ENCODE assay signal across 19 cellular contexts in the genomic region with DNA sequence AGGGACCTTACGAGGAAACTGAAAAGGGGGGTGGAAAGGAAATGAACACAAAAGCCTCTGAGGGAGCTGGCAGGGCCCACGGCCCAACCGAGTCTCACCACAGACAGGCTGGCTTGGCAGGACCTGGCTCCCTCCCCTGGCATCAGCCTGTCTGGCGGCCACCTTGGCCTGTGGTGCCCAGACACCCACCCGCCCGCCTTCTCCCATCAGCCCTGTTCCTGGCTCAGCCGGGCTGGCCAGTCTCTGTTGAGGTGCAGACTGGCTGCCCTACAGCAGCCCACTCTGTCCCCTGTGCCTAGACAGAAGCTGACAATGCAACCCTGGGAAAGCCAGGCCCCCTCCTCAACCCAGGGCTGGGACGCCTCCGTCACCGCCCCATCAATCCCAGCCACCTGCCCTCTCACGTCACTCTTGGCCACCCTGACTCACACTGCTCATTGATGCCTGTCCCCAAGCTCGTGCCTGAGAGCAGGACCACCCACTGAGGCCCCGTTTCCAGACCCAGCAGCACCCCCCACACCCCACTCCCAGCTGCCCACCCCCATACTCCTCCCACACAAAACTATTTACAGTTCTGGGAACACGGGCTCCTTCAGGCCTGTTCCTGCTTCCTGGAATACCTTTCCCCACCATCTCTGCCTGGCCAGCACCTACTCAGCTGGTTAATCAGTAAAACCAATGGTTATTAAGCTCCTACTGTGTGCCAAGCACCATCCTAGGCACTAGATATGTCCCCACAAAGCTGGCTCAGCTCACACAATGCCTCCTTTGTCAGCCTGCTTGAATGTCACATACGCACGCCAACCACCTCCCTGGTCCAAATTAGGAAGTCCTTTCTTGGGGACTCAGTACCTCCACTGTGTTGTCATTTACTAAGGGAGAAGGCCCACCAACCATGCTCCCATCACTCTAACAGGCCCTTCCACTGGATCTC. TPM values are rescaled to one million over a fixed set of nuclear protein-coding genes. Genes with fewer than 3 reads are reported as not detected.
A peak's percentile ranks its signal among the peaks of the same experiment; 100 is the strongest.
DNase-seq lines count a peak whose midpoint lies in the region; ATAC-seq, FAIRE-seq and TF ChIP-seq lines count a peak whose summit lies in the region.
"Had no signal": no experiment of that assay in that cellular context is flagged by ENCODE, and none has a peak within 500 bp of the region (broad histone marks: within the 10 kb centered on the region; RNA-seq: fewer than 3 reads in every experiment).

No MANE protein-coding gene starts in this region.

- H3K27me3 ChIP-seq in astrocyte (ENCODE audit: insufficient read depth, low read length) (no peaks in the 10 kb centered on the region), HepG2 (ENCODE audit: control insufficient read depth in 1 of 2, insufficient read depth in 2 of 2, low read length in 2 of 2) (peaks cover 0 to 4% of the 10 kb centered on the region in 2 experiments; a peak in 1 of 5 replicates)
- H3K27me3 ChIP-seq: gastrocnemius medialis, thyroid gland had no signal

- H3K27me3 Mint-ChIP-seq in astrocyte (ENCODE audit: low read depth, unreplicated experiment) (no peaks in the 10 kb centered on the region), progenitor cell of endocrine pancreas (no peaks in the 10 kb centered on the region)
- peaks cover 17% of the 10 kb centered on the region for H3K27me3 Mint-ChIP-seq in T-helper 2 cell treated with Interferon-gamma antibody and Interleukin-4, amounts not matched to agents 5 μg/mL and 100 μg/mL, for 36 hours (ENCODE audit: low read depth)

- no peak overlapping the region for H3K4me3 ChIP-seq in astrocyte (ENCODE audit: insufficient read depth, low read depth, low read length)
- H3K4me3 ChIP-seq in HepG2 (replicated peaks in 1 of 3; ENCODE audit: insufficient read depth in 1 of 3, low read depth in 2 of 3, low read length in 3 of 3): no peak overlapping the region
- H3K4me3 ChIP-seq: gastrocnemius medialis, psoas muscle, thyroid gland had no signal

- H3K9me3 ChIP-seq in astrocyte (ENCODE audit: insufficient read depth, low read depth, low read length): no peaks in the 10 kb centered on the region
- no peaks in the 10 kb centered on the region for H3K9me3 ChIP-seq in HepG2 (ENCODE audit: low read length)
- H3K9me3 ChIP-seq: gastrocnemius medialis, psoas muscle, SK-N-SH, thyroid gland had no signal

- in situ Hi-C loops in G401 (cut with HindIII; ENCODE audit: low sequenced_read_pairs): no loop called here
- in situ Hi-C loops in HepG2 (cut with HindIII; ENCODE audit: extremely low pct_ligation_motif_present, low pct_unique_long_range_greater_than_20kb): no loop called here

- H3K4me1 ChIP-seq in astrocyte (ENCODE audit: insufficient read depth, low read length) (peaks cover 40% of the 10 kb centered on the region), HepG2 (ENCODE audit: insufficient read depth, low read length) (peaks cover 6% of the 10 kb centered on the region; the same call in 1 of the 2 replicates)

- WGBS in HepG2 (ENCODE audit: low lambda C conversion rate): 20% methylated on average over 10 of the region's 16 CpGs

- H3K4me1 Mint-ChIP-seq in astrocyte (ENCODE audit: low read depth, unreplicated experiment) (peaks cover 41% of the 10 kb centered on the region), progenitor cell of endocrine pancreas (ENCODE audit: low read depth) (peaks cover 3% of the 10 kb centered on the region)
- peaks cover 2% of the 10 kb centered on the region for H3K4me1 Mint-ChIP-seq in T-helper 2 cell treated with Interferon-gamma antibody and Interleukin-4, amounts not matched to agents 5 μg/mL and 100 μg/mL, for 36 hours (ENCODE audit: low read depth)
- H3K4me1 Mint-ChIP-seq: immature natural killer cell had no signal

- CTCF ChIA-PET in HepG2 (lab: Yijun Ruan, JAX; ENCODE audit: low intra/inter-chr PET ratio, low total read pairs): no interaction called here

- no peak for TF ChIP-seq EP300 in HepG2 (IDR thresholded peaks at IDR 0.05; ENCODE audit: low read depth in 2 of 2, low read length in 2 of 2)
- no peak for TF ChIP-seq EP300 in HepG2 (CRISPR knock-in tag; IDR thresholded peaks at IDR 0.05; ENCODE audit: borderline replicate concordance)

- H3K4me2 ChIP-seq in astrocyte (ENCODE audit: low read length) (no peak overlapping the region), HepG2 (ENCODE audit: low read depth, low read length) (no peak overlapping the region)
- H3K4me2 ChIP-seq: SK-N-SH had no signal

- peak overlapping the region; percentile 24 for H3K9ac ChIP-seq in astrocyte (ENCODE audit: low read length)
- no peak overlapping the region for H3K9ac ChIP-seq in HepG2 (ENCODE audit: insufficient read depth, low read depth, low read length)
- H3K9ac ChIP-seq: SK-N-SH had no signal

- no peak for ATAC-seq in HepG2
- ATAC-seq: gastrocnemius medialis had no signal

- H3K27ac ChIP-seq in astrocyte (ENCODE audit: low read depth, low read length) (no peak overlapping the region), HepG2 (ENCODE audit: extremely low read length, insufficient read depth, low read length) (no peak overlapping the region)
- H3K27ac ChIP-seq: gastrocnemius medialis, psoas muscle, thyroid gland had no signal

- POLR2A ChIA-PET in HepG2 (lab: Yijun Ruan, JAX): no interaction called here

- intact Hi-C loops in HepG2 (cut with micrococcal nuclease; ENCODE audit: unreplicated experiment): no loop called here

- no peak for FAIRE-seq in astrocyte (lab: Jason Lieb, UNC)
- no peak for FAIRE-seq in HepG2 (lab: Jason Lieb, UNC)
- FAIRE-seq: endometrium, GM18507, HTR-8/SVneo had no signal

- H3K36me3 ChIP-seq in astrocyte (ENCODE audit: insufficient read depth, low read length) (no peaks in the 10 kb centered on the region), HepG2 (replicated peaks in 1 of 2; ENCODE audit: control insufficient read depth in 1 of 2, insufficient read depth in 2 of 2, low read length in 2 of 2) (no peaks in the 10 kb centered on the region)
- H3K36me3 ChIP-seq: gastrocnemius medialis, thyroid gland had no signal

- TF ChIP-seq CTCF in astrocyte (IDR thresholded peaks at IDR 0.05; ENCODE audit: insufficient read depth, low read depth, low read length) (no peak), HepG2 (CRISPR knock-in tag; IDR thresholded peaks at IDR 0.05) (no peak), progenitor cell of endocrine pancreas (IDR thresholded peaks at IDR 0.05; ENCODE audit: unreplicated experiment) (no peak)

- H2AFZ ChIP-seq in astrocyte (ENCODE audit: low read depth, low read length): no peak overlapping the region
- H2AFZ ChIP-seq in HepG2 (ENCODE audit: low read length): no peak overlapping the region

- H3K4me3 Mint-ChIP-seq in astrocyte (ENCODE audit: unreplicated experiment) (no peak overlapping the region), progenitor cell of endocrine pancreas (ENCODE audit: low read depth) (no peak overlapping the region)
- no peak overlapping the region for H3K4me3 Mint-ChIP-seq in T-helper 2 cell treated with Interferon-gamma antibody and Interleukin-4, amounts not matched to agents 5 μg/mL and 100 μg/mL, for 36 hours
- H3K4me3 Mint-ChIP-seq: immature natural killer cell had no signal

- H3K36me3 Mint-ChIP-seq in astrocyte (ENCODE audit: low read depth, unreplicated experiment): peaks cover 4% of the 10 kb centered on the region
- no peaks in the 10 kb centered on the region for H3K36me3 Mint-ChIP-seq in progenitor cell of endocrine pancreas (ENCODE audit: insufficient read depth)
- no peaks in the 10 kb centered on the region for H3K36me3 Mint-ChIP-seq in T-helper 2 cell treated with Interferon-gamma antibody and Interleukin-4, amounts not matched to agents 5 μg/mL and 100 μg/mL, for 36 hours (ENCODE audit: low read depth)
- H3K36me3 Mint-ChIP-seq: immature natural killer cell had no signal

- H3K9me3 Mint-ChIP-seq in astrocyte (ENCODE audit: unreplicated experiment) (no peaks in the 10 kb centered on the region), progenitor cell of endocrine pancreas (ENCODE audit: low read depth) (no peaks in the 10 kb centered on the region)
- no peaks in the 10 kb centered on the region for H3K9me3 Mint-ChIP-seq in T-helper 2 cell treated with Interferon-gamma antibody and Interleukin-4, amounts not matched to agents 5 μg/mL and 100 μg/mL, for 36 hours

- no peak for TF ChIP-seq RAD21 in HepG2 (CRISPR knock-in tag; IDR thresholded peaks at IDR 0.05)

- DNase-seq in G401 (ENCODE audit: low spot score): peak; percentile 58
- DNase-seq in astrocyte (ENCODE audit: low read depth): no peak
- no peak for DNase-seq in HepG2 (ENCODE audit: low spot score)
- peak; percentile 33 for DNase-seq in retina
- no peak for DNase-seq in progenitor cell of endocrine pancreas (ENCODE audit: low spot score, unreplicated experiment)
- DNase-seq in T-helper 2 cell treated with Interferon-gamma antibody and Interleukin-4, amounts not matched to agents 5 μg/mL and 100 μg/mL, for 36 hours (ENCODE audit: low spot score): no peak
- no peak for DNase-seq in NCI-H187 (lab: John Stamatoyannopoulos, UW)
- no peak for DNase-seq in NCI-H2227 (lab: John Stamatoyannopoulos, UW; ENCODE audit: unreplicated experiment)
- DNase-seq: activated effector memory CD4-positive, alpha-beta T cell treated with Interleukin-2 at 50 U/mL for 16 hours; gastrocnemius medialis; immature natural killer cell; NCI-H1930; NCI-H510A treated with DMSO at 0.1 percent for 48 hours; SK-N-SH; thyroid gland had no signal

- H3K79me2 ChIP-seq in astrocyte (ENCODE audit: insufficient read depth, low read length) (peaks cover 69% of the 10 kb centered on the region), HepG2 (ENCODE audit: insufficient read depth, low read length) (no peaks in the 10 kb centered on the region)

- H4K20me1 ChIP-seq in astrocyte (ENCODE audit: insufficient read depth, low read length) (peaks cover 85% of the 10 kb centered on the region), HepG2 (ENCODE audit: insufficient read depth, low read length) (no peaks in the 10 kb centered on the region)

- BruUV-seq in HepG2 (replicated peaks; lab: Mats Ljungman, UMichigan): no TSS peak

- peak overlapping the region; percentile 75 for H3K27ac Mint-ChIP-seq in astrocyte (ENCODE audit: unreplicated experiment)
- H3K27ac Mint-ChIP-seq in progenitor cell of endocrine pancreas: no peak overlapping the region
- no peak overlapping the region for H3K27ac Mint-ChIP-seq in T-helper 2 cell treated with Interferon-gamma antibody and Interleukin-4, amounts not matched to agents 5 μg/mL and 100 μg/mL, for 36 hours
- H3K27ac Mint-ChIP-seq: immature natural killer cell had no signal

- no peak for TF ChIP-seq POLR2A in HepG2 (IDR thresholded peaks at IDR 0.05; ENCODE audit: insufficient read depth in 1 of 2, low read depth in 2 of 2, low read length in 2 of 2)

RNA-seq across cellular contexts. Expression of a gene that starts 22.7 kb away (rescaled TPM):
- 23.0 and 26.6 TPM in 2 replicates for total RNA-seq in G401 (2014; rRNA removed; shearing (Covaris generic))
- total RNA-seq in astrocyte (113 and 135 TPM in 2 replicates), HepG2 (2016; rRNA removed; fragmentation: Illumina TruSeq; extraction: Trizol) (0.18 and 0.49 TPM in 2 replicates), progenitor cell of endocrine pancreas (33.7 and 38.3 TPM in 2 replicates)
- total RNA-seq in HepG2 (2016; cell fraction: cytosol; rRNA removed; fragmentation: Illumina TruSeq; extraction: Trizol; ENCODE audit: low read depth): 0.10 and 0.26 TPM in 2 replicates
- 0.25 and 0.61 TPM in 2 replicates for total RNA-seq in HepG2 (2016; cell fraction: insoluble cytoplasmic fraction; rRNA removed; fragmentation: Illumina TruSeq; extraction: Trizol)
- total RNA-seq in HepG2 (2016; cell fraction: membrane; rRNA removed; fragmentation: Illumina TruSeq; extraction: Trizol): 0.24 and 0.40 TPM in 2 replicates
- 0.47 and 0.78 TPM in 2 replicates for total RNA-seq in HepG2 (2016; cell fraction: nucleus; rRNA removed; fragmentation: Illumina TruSeq; extraction: Trizol)
- polyA plus RNA-seq in HepG2 (2011; rRNA removed): 0.84 and 0.85 TPM in 2 replicates
- 0.64 and 0.74 TPM in 2 replicates for polyA plus RNA-seq in HepG2 (2011; cell fraction: cytosol; rRNA removed)
- 1.3 and 1.4 TPM in 2 replicates for polyA plus RNA-seq in HepG2 (2011; cell fraction: nucleus; rRNA removed)
- 0.98 and 2.3 TPM in 2 replicates for polyA plus RNA-seq in HepG2 (2012)
- polyA plus RNA-seq in HepG2 (2016; cell fraction: cytosol; fragmentation: Illumina TruSeq; extraction: Trizol; ENCODE audit: low read depth): 0.11 and 0.24 TPM in 2 replicates
- 0.69 and 0.96 TPM in 2 replicates for polyA plus RNA-seq in HepG2 (2016; cell fraction: insoluble cytoplasmic fraction; fragmentation: Illumina TruSeq; extraction: Trizol; ENCODE audit: low read depth)
- 0.35 and 0.79 TPM in 2 replicates for polyA plus RNA-seq in HepG2 (2016; cell fraction: membrane; fragmentation: Illumina TruSeq; extraction: Trizol; ENCODE audit: low read depth)
- 1.5 and 1.7 TPM in 2 replicates for polyA plus RNA-seq in HepG2 (2016; cell fraction: nucleus; fragmentation: Illumina TruSeq; extraction: Trizol; ENCODE audit: insufficient read depth, low read depth)
- polyA minus RNA-seq in HepG2 (2011; rRNA and poly(A)+ RNA removed; ENCODE audit: low replicate concordance): 1.8 and 6.1 TPM in 2 replicates
- polyA minus RNA-seq in HepG2 (2011; cell fraction: cytosol; rRNA and poly(A)+ RNA removed): 0.89 and 2.0 TPM in 2 replicates
- polyA minus RNA-seq in HepG2 (2011; cell fraction: nucleus; rRNA and poly(A)+ RNA removed): 0.37 and 0.77 TPM in 2 replicates
- polyA plus RNA-seq: immature natural killer cell had no signal

Comparison
In these comparisons a context has a peak if more than half of its experiments do, and no peak if none do; other contexts are left out.
1. DNase-seq: peak in G401 (single experiment) and retina (single experiment); none in astrocyte (single experiment), HepG2 (single experiment), progenitor cell of endocrine pancreas (single experiment), T-helper 2 cell treated with Interferon-gamma antibody and Interleukin-4, amounts not matched to agents 5 μg/mL and 100 μg/mL, for 36 hours (single experiment), NCI-H187 (0 of 2) and NCI-H2227 (single experiment).
2. RNA of a gene that starts 22.7 kb away (total RNA-seq): 113 to 135 TPM in astrocyte, 33.7 to 38.3 TPM in progenitor cell of endocrine pancreas and 23.0 to 26.6 TPM in G401; 0.10 to 0.78 TPM in HepG2; every median in the first group is over 10 times any median in the second.